ENCODE assay signal across 22 cellular contexts in the genomic region with DNA sequence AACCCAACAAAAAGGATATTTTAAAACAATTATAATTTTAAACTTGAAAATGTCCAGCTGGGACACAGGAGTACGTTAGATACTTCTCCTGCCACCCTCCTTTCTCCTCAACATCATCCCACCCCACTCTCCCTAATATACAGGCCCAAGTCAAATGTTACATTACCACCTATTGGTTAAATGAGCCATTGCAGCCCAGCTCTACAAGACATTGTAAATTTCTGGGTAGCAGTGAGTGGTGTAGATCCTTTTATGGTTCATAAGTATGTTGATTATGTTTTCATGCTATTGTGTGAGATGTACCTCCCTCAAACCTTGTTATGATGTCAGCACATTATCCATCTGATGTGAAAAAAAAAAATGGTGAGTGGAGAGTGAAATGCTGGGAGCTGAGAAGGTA.
"Had no signal": no experiment of that assay in that cellular context is flagged by ENCODE, and none has a peak within 500 bp of the region (broad histone marks: within the 10 kb centered on the region; RNA-seq: fewer than 3 reads in every experiment).

No MANE protein-coding gene starts in this region.

- H3K27ac ChIP-seq: body of pancreas, cardiac muscle cell, gastrocnemius medialis, left ventricle myocardium inferior, prostate gland, testis had no signal

- H3K9me3 ChIP-seq: body of pancreas, gastrocnemius medialis, prostate gland, testis had no signal

- H3K4me1 Mint-ChIP-seq: mesothelial cell of epicardium had no signal

- H3K27ac Mint-ChIP-seq: activated B cell treated with CpG ODN at 0.5 μM for 24 hours; activated CD4-positive, alpha-beta T cell treated with anti-CD3 and anti-CD28 coated beads for 36 hours; activated naive CD4-positive, alpha-beta T cell treated with anti-CD3 and anti-CD28 coated beads for 36 hours; activated T-cell treated with anti-CD3 and anti-CD28 coated beads, Interleukin-2, amount 50 U/mL, for 72 hours; mesothelial cell of epicardium; stimulated activated naive B cell treated with anti-CD40 and anti-IgM and Interleukin-4, amounts not matched to agents 10 μg/mL and 1 μg/mL and 100 μg/mL, for 72 hours had no signal

- H3K4me3 ChIP-seq: body of pancreas, cardiac muscle cell, gastrocnemius medialis, left ventricle myocardium inferior, prostate gland, testis had no signal

- H3K36me3 ChIP-seq: cardiac muscle cell, gastrocnemius medialis, left ventricle myocardium inferior, prostate gland had no signal

- DNase-seq: activated B cell treated with CpG ODN at 0.5 μM for 24 hours; activated CD4-positive, alpha-beta T cell treated with anti-CD3 and anti-CD28 coated beads for 36 hours; activated CD4-positive, alpha-beta T cell treated with anti-CD3 and anti-CD28 coated beads, Interleukin-2, amount 50 U/mL, for 4 hours; activated effector memory CD4-positive, alpha-beta T cell treated with Interleukin-2 at 50 U/mL for 16 hours; activated naive CD4-positive, alpha-beta T cell treated with anti-CD3 and anti-CD28 coated beads for 36 hours; activated T-cell treated with anti-CD3 and anti-CD28 coated beads, Interleukin-2, amount 50 U/mL, for 72 hours; anterior cingulate cortex; body of pancreas; cortex of kidney; gastrocnemius medialis; hypothalamus; left ventricle myocardium inferior; naive thymus-derived CD8-positive, alpha-beta T cell; stimulated activated CD4-positive, alpha-beta T cell treated with anti-CD3 and anti-CD28 coated beads, Interleukin-2, amount 100 ng/mL, for 48 hours; stimulated activated CD8-positive, alpha-beta memory T cell treated with anti-CD3 and anti-CD28 coated beads, Interleukin-4, amount 100 ng/mL, for 48 hours; stimulated activated naive B cell treated with anti-CD40 and anti-IgM and Interleukin-4, amounts not matched to agents 10 μg/mL and 1 μg/mL and 100 μg/mL, for 72 hours; T-helper 1 cell; testis; trophoblast cell had no signal

- H3K27me3 ChIP-seq: body of pancreas, cardiac muscle cell, gastrocnemius medialis, testis had no signal

- H3K36me3 Mint-ChIP-seq: mesothelial cell of epicardium had no signal

- H3K4me3 Mint-ChIP-seq: activated B cell treated with CpG ODN at 0.5 μM for 24 hours; activated CD4-positive, alpha-beta T cell treated with anti-CD3 and anti-CD28 coated beads for 36 hours; activated naive CD4-positive, alpha-beta T cell treated with anti-CD3 and anti-CD28 coated beads for 36 hours; activated T-cell treated with anti-CD3 and anti-CD28 coated beads, Interleukin-2, amount 50 U/mL, for 72 hours; mesothelial cell of epicardium; naive thymus-derived CD8-positive, alpha-beta T cell; stimulated activated naive B cell treated with anti-CD40 and anti-IgM and Interleukin-4, amounts not matched to agents 10 μg/mL and 1 μg/mL and 100 μg/mL, for 72 hours had no signal

- H3K4me1 ChIP-seq: body of pancreas, gastrocnemius medialis, left ventricle myocardium inferior, prostate gland, testis had no signal

- H3K27me3 Mint-ChIP-seq: activated B cell treated with CpG ODN at 0.5 μM for 24 hours; activated CD4-positive, alpha-beta T cell treated with anti-CD3 and anti-CD28 coated beads for 36 hours; naive thymus-derived CD8-positive, alpha-beta T cell had no signal
